In the genomic region with DNA sequence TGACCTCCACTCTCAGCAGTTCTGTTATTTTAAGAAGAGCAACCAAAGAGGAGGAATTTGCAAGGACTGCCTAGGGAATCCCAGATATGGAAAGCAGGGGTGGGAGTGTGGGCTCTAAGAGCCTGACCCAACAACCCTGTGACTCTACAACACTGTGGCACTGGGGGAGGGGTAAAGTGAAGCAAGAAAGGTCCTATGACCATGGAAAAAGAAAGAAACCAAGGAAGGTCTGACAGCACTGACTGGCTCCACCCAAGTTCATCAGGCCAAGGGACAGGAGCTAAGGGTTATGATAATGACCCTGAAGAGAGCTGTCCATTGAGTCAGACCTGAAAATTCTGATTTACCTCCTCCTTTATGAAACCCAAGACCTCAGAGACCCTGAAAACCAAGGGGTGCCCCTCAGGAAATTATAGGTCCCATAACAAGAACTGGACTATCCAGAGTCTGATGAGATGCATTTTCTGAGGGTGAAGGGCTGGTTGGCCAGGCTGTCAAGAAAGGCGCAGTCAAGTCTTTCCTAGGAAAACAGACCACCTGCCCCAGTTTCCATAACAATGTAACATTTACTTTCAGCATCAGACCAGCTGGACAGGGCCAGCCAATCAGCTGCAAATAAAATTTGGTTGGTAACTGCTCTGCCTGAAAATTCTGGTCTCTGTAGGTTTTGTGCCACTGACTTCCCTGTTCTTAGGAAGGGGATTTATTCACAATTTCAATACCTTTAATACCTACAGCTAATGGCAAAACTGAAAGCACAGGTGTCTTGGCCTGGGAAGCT, we compare ENCODE assay signal across 25 cellular contexts. TPM values are rescaled to one million over a fixed set of nuclear protein-coding genes. Genes with fewer than 3 reads are reported as not detected.
A peak's percentile ranks its signal among the peaks of the same experiment; 100 is the strongest.
DNase-seq lines count a peak whose midpoint lies in the region; ATAC-seq and TF ChIP-seq lines count a peak whose summit lies in the region.
"Had no signal": no experiment of that assay in that cellular context is flagged by ENCODE, and none has a peak within 500 bp of the region (broad histone marks: within the 10 kb centered on the region; RNA-seq: fewer than 3 reads in every experiment).

No MANE protein-coding gene starts in this region.

- no peak overlapping the region for H2BK15ac ChIP-seq in mesendoderm (replicated peaks; ENCODE audit: low read depth)

- peaks cover 55% of the 10 kb centered on the region for H3K4me1 Mint-ChIP-seq in CD14-positive monocyte
- H3K4me1 Mint-ChIP-seq: IgD-negative memory B cell had no signal

- no CpG with 5 or more reads among the region's 1 CpG for WGBS in mesendoderm (ENCODE audit: extremely low coverage, insufficient coverage, low lambda C conversion rate)

- H3K27ac Mint-ChIP-seq in CD14-positive monocyte: peak overlapping the region; percentile 74 to 85 (median 80)
- H3K27ac Mint-ChIP-seq: CD4-positive, alpha-beta T cell had no signal

- no TSS peak for BruUV-seq in OCI-LY7 (replicated peaks; lab: Mats Ljungman, UMichigan)

- no peak overlapping the region for H3K23ac ChIP-seq in mesendoderm (ENCODE audit: low read length)

- H3K9ac ChIP-seq in mesendoderm (ENCODE audit: low read length): no peak overlapping the region
- H3K9ac ChIP-seq: GM23248 had no signal

- H3K56ac ChIP-seq in mesendoderm (ENCODE audit: low read length): no peak overlapping the region

- H3K36me3 Mint-ChIP-seq in CD14-positive monocyte: no peaks in the 10 kb centered on the region
- H3K36me3 Mint-ChIP-seq: IgD-negative memory B cell had no signal

- peaks cover 0 to 1% (median 0%) of the 10 kb centered on the region in 3 donors for H3K27me3 Mint-ChIP-seq in CD14-positive monocyte (ENCODE audit: low read depth in 3 of 3)
- H3K27me3 Mint-ChIP-seq: CD4-positive, alpha-beta T cell had no signal

- CTCF ChIA-PET in HEK293 (lab: Yijun Ruan, JAX): interaction anchor here (1.0 to 5.2 kb wide), 2 partner anchors 9 to 11 kb away, joined by 4 to 38 read pairs; no protein-coding TSS in a partner anchor
- CTCF ChIA-PET in OCI-LY7 (lab: Charles Lee; ENCODE audit: unreplicated experiment): no interaction called here

- H4K20me1 ChIP-seq in OCI-LY7 (ENCODE audit: insufficient read depth, low read length): no peaks in the 10 kb centered on the region

- peak overlapping the region; percentile 8; the same call in 1 of the 2 replicates for H3K4me2 ChIP-seq in OCI-LY7 (ENCODE audit: low read length)
- no peak overlapping the region for H3K4me2 ChIP-seq in mesendoderm (ENCODE audit: low read length)
- H3K4me2 ChIP-seq: A549 had no signal

- H3K79me1 ChIP-seq in mesendoderm (ENCODE audit: low read length): no peaks in the 10 kb centered on the region

- no peak overlapping the region for H2BK120ac ChIP-seq in mesendoderm (ENCODE audit: low read depth, low read length)

- H3K79me2 ChIP-seq in OCI-LY7 (ENCODE audit: insufficient read depth, low read depth, low read length) (no peaks in the 10 kb centered on the region), mesendoderm (ENCODE audit: control insufficient read depth, insufficient read depth, low read length) (no peaks in the 10 kb centered on the region)

- DNase-seq in CD14-positive monocyte (ENCODE audit: low spot score) (no peak), OCI-LY7 (ENCODE audit: low spot score) (no peak), mesendoderm (peak; percentile 12), NAMALWA (ENCODE audit: low spot score) (no peak)
- DNase-seq: BE2C; CD4-positive, alpha-beta T cell; COR-L47; DMS79; GM23248; MG63; NCI-H1092 treated with DMSO at 0.1 percent for 48 hours; NCI-H1436 treated with DMSO at 0.1 percent for 48 hours; NCI-H2029; NCI-H2171; NCI-H345; NCI-H524; NCI-H774; NK-92 treated with Interleukin-12 subunit alpha and Interleukin-12 subunit beta, amount 100 ng/mL, for 24 hours; Right ventricle myocardium superior had no signal

- no peak overlapping the region for H4K8ac ChIP-seq in mesendoderm (ENCODE audit: low read depth, low read length)

- H3K9me3 Mint-ChIP-seq in CD14-positive monocyte: peaks cover 0 to 2% (median 0%) of the 10 kb centered on the region in 7 donors
- H3K9me3 Mint-ChIP-seq: CD4-positive, alpha-beta T cell; IgD-negative memory B cell had no signal

- intact Hi-C loops in CD14-positive monocyte (cut with micrococcal nuclease) (no loop called here), OCI-LY7 (cut with micrococcal nuclease; ENCODE audit: unreplicated experiment) (no loop called here)

- no peak for TF ChIP-seq CTCF in CD14-positive monocyte (IDR thresholded peaks at IDR 0.05)
- TF ChIP-seq CTCF in HEK293 (tag by site-specific recombination; IDR thresholded peaks at IDR 0.05): no peak
- no peak for TF ChIP-seq CTCF in OCI-LY7 (conservative IDR thresholded peaks at IDR 0.05; ENCODE audit: low read length)

- no peaks in the 10 kb centered on the region for H3K27me3 ChIP-seq in mesendoderm (ENCODE audit: insufficient read depth, low read length, poor library complexity)
- H3K27me3 ChIP-seq: BE2C, MG63 had no signal

- no peak overlapping the region for H3K4ac ChIP-seq in mesendoderm (ENCODE audit: low read depth, low read length)

- H2AK5ac ChIP-seq in mesendoderm (ENCODE audit: low read length): no peak overlapping the region

- no peak overlapping the region for H2BK5ac ChIP-seq in mesendoderm (ENCODE audit: low read length)

- H3K4me3 ChIP-seq in HEK293 (ENCODE audit: low read depth, low read length) (no peak overlapping the region), OCI-LY7 (ENCODE audit: low read depth, low read length, poor library complexity, severe bottlenecking) (no peak overlapping the region), mesendoderm (ENCODE audit: low read length) (no peak overlapping the region)
- H3K4me3 ChIP-seq: A549, GM23248, HAP-1, MG63 had no signal

- H3K36me3 ChIP-seq in HEK293 (ENCODE audit: control insufficient read depth in 2 of 2, insufficient read depth in 1 of 2, low read length in 2 of 2): peaks cover 0 to 2% of the 10 kb centered on the region in 2 experiments; a peak in 1 of 3 replicates
- H3K36me3 ChIP-seq in OCI-LY7 (ENCODE audit: insufficient read depth, low read length): no peaks in the 10 kb centered on the region
- no peaks in the 10 kb centered on the region for H3K36me3 ChIP-seq in mesendoderm (ENCODE audit: control insufficient read depth, insufficient read depth, low read length)
- H3K36me3 ChIP-seq: BE2C, HAP-1, MG63 had no signal

- H3K27ac ChIP-seq in HEK293 (ENCODE audit: extremely low read depth, low read depth, low read length) (no peak overlapping the region), OCI-LY7 (ENCODE audit: low read depth, low read length, poor library complexity, severe bottlenecking) (peak overlapping the region; percentile 10), mesendoderm (ENCODE audit: low read depth, low read length) (no peak overlapping the region)
- H3K27ac ChIP-seq: A549, GM23248 had no signal

- no peak overlapping the region for H3K18ac ChIP-seq in mesendoderm (ENCODE audit: low read length)

- H3K9me2 ChIP-seq in OCI-LY7 (ENCODE audit: insufficient read depth, low read length): no peaks in the 10 kb centered on the region

- H3K4me1 ChIP-seq in HEK293 (ENCODE audit: control insufficient read depth, insufficient read depth, low read length) (no peaks in the 10 kb centered on the region; the same call in 1 of the 2 replicates), OCI-LY7 (ENCODE audit: insufficient read depth, low read length, poor library complexity, severe bottlenecking) (peaks cover 79% of the 10 kb centered on the region), mesendoderm (ENCODE audit: control insufficient read depth, low read depth, low read length) (no peaks in the 10 kb centered on the region)
- H3K4me1 ChIP-seq: A549, BE2C, HAP-1 had no signal

- H3K4me3 Mint-ChIP-seq in CD14-positive monocyte: peak overlapping the region in 1 of 2 donors; percentile 42
- H3K4me3 Mint-ChIP-seq: CD4-positive, alpha-beta T cell; IgD-negative memory B cell had no signal

- POLR2A ChIA-PET in HEK293 (lab: Yijun Ruan, JAX) (interaction anchor here (0.7 to 0.9 kb wide), 2 partner anchors 50 to 61 kb away, joined by 3 read pairs; no protein-coding TSS in a partner anchor), OCI-LY7 (lab: Charles Lee) (interaction anchor here (0.9 to 1.4 kb wide), 4 partner anchors 11 to 64 kb away, joined by 3 to 4 read pairs (median 3); no protein-coding TSS in a partner anchor)

- H3K9me3 ChIP-seq in HEK293 (ENCODE audit: control insufficient read depth, insufficient read depth, low read depth, low read length): no peaks in the 10 kb centered on the region
- no peaks in the 10 kb centered on the region for H3K9me3 ChIP-seq in OCI-LY7 (ENCODE audit: low read length)
- H3K9me3 ChIP-seq: A549, BE2C, HAP-1, MG63 had no signal

- H2AFZ ChIP-seq in OCI-LY7 (ENCODE audit: low read length): peak overlapping the region; percentile 59; the same call in 1 of the 2 replicates
- H2AFZ ChIP-seq: GM23248 had no signal

- H4K5ac ChIP-seq in mesendoderm (ENCODE audit: low read length): no peak overlapping the region

- no peak for ATAC-seq in HG02970 (IDR thresholded peaks at IDR 0.05; ENCODE audit: low FRiP score, unreplicated experiment)
- no peak for ATAC-seq in HG02852 (IDR thresholded peaks at IDR 0.05; ENCODE audit: unreplicated experiment)
- ATAC-seq: A549 had no signal

RNA-seq across cellular contexts. Expression of a gene that starts 53.8 kb away (rescaled TPM):
- polyA plus RNA-seq in CD14-positive monocyte: 1 to 10 TPM; 7.2 to 8.4 TPM
- total RNA-seq in OCI-LY7 (2014; rRNA removed; shearing (Covaris generic)): 37.0 and 37.8 TPM in 2 replicates
- total RNA-seq in OCI-LY7 (2022): 51.0 and 61.1 TPM in 2 replicates
- polyA plus RNA-seq in mesendoderm (2013, experiment 1 of 2): 10.5 TPM
- polyA plus RNA-seq in mesendoderm (2013, experiment 2 of 2): 10.3 TPM
